Comparison of ENCODE assay signal across 9 cellular contexts in genomic region chr2:235594041-235594440, GRCh38.
DNase-seq lines count a peak whose midpoint lies in the region; ATAC-seq lines count a peak whose summit lies in the region.
"Had no signal": no experiment of that assay in that cellular context is flagged by ENCODE, and none has a peak within 500 bp of the region (broad histone marks: within the 10 kb centered on the region; RNA-seq: fewer than 3 reads in every experiment).

No MANE protein-coding gene starts in this region.

- intact Hi-C loops in CD4-positive, alpha-beta memory T cell (cut with micrococcal nuclease) = no loop called here
- intact Hi-C loops in left colon (cut with DNase I, micrococcal nuclease) = loop anchor here in 1 of 2 donors (10.0 kb wide), 1 partner anchor 459 kb away; no protein-coding TSS in a partner anchor

- H3K27me3 Mint-ChIP-seq in CD4-positive, alpha-beta memory T cell = peaks cover 3% of the 10 kb centered on the region in 2 donors
- peaks cover 8% of the 10 kb centered on the region for H3K27me3 Mint-ChIP-seq in activated naive CD8-positive, alpha-beta T cell treated with anti-CD3 and anti-CD28 coated beads for 36 hours

- peaks cover 0 to 1% (median 0%) of the 10 kb centered on the region in 4 donors for H3K4me1 Mint-ChIP-seq in CD4-positive, alpha-beta memory T cell
- H3K4me1 Mint-ChIP-seq in activated naive CD8-positive, alpha-beta T cell treated with anti-CD3 and anti-CD28 coated beads for 36 hours = no peaks in the 10 kb centered on the region

- no peak overlapping the region for H3K4me3 ChIP-seq in CD4-positive, alpha-beta memory T cell (ENCODE audit: low read length in 2 of 2)
- H3K4me3 ChIP-seq: HAP-1 had no signal

- no peaks in the 10 kb centered on the region for H3K36me3 ChIP-seq in CD4-positive, alpha-beta memory T cell (ENCODE audit: insufficient read depth, low read length)
- H3K36me3 ChIP-seq: HAP-1 had no signal

- no peaks in the 10 kb centered on the region for H3K4me1 ChIP-seq in CD4-positive, alpha-beta memory T cell (ENCODE audit: insufficient read depth, low read length)
- H3K4me1 ChIP-seq: HAP-1 had no signal

- H3K9me3 Mint-ChIP-seq in CD4-positive, alpha-beta memory T cell = peaks cover 0 to 2% (median 0%) of the 10 kb centered on the region in 8 donors
- H3K9me3 Mint-ChIP-seq in activated naive CD8-positive, alpha-beta T cell treated with anti-CD3 and anti-CD28 coated beads for 36 hours = no peaks in the 10 kb centered on the region

- H3K27ac Mint-ChIP-seq in CD4-positive, alpha-beta memory T cell = no peak overlapping the region
- no peak overlapping the region for H3K27ac Mint-ChIP-seq in activated naive CD8-positive, alpha-beta T cell treated with anti-CD3 and anti-CD28 coated beads for 36 hours

- CTCF ChIA-PET in CD4-positive, alpha-beta memory T cell (lab: Charles Lee; ENCODE audit: partially characterized antibody) = interaction anchor here (0.7 to 5.6 kb wide), 10 partner anchors 9 to 1592 kb away, joined by 3 to 59 read pairs (median 3); no protein-coding TSS in a partner anchor

- no peaks in the 10 kb centered on the region for H3K9me3 ChIP-seq in CD4-positive, alpha-beta memory T cell (ENCODE audit: control insufficient read depth in 1 of 2, low read length in 2 of 2)
- H3K9me3 ChIP-seq: HAP-1 had no signal

- DNase-seq in CD4-positive, alpha-beta memory T cell = peak in 4 of 5 donors; percentile 6 to 28 (median 22)
- DNase-seq in HuH-7 (ENCODE audit: low spot score) (peak; percentile 46), NCI-H82 (lab: John Stamatoyannopoulos, UW) (peak; percentile 85), left colon (no peak)
- DNase-seq in central memory CD4-positive, alpha-beta T cell = peak; percentile 8
- DNase-seq in activated CD4-positive, alpha-beta T cell treated with anti-CD3 and anti-CD28 coated beads, Interleukin-2, amount 50 U/mL, for 4 hours = no peak
- no peak for DNase-seq in activated naive CD8-positive, alpha-beta T cell treated with anti-CD3 and anti-CD28 coated beads for 36 hours

- POLR2A ChIA-PET in CD4-positive, alpha-beta memory T cell (lab: Charles Lee; ENCODE audit: partially characterized antibody) = no interaction called here

- ATAC-seq in left colon (peak; percentile 80), HG03520 (IDR thresholded peaks at IDR 0.05; ENCODE audit: unreplicated experiment) (no peak)

- H3K36me3 Mint-ChIP-seq in CD4-positive, alpha-beta memory T cell = no peaks in the 10 kb centered on the region
- H3K36me3 Mint-ChIP-seq in activated naive CD8-positive, alpha-beta T cell treated with anti-CD3 and anti-CD28 coated beads for 36 hours = no peaks in the 10 kb centered on the region

- H3K4me3 Mint-ChIP-seq in CD4-positive, alpha-beta memory T cell = no peak overlapping the region
- no peak overlapping the region for H3K4me3 Mint-ChIP-seq in activated naive CD8-positive, alpha-beta T cell treated with anti-CD3 and anti-CD28 coated beads for 36 hours

- H3K27ac ChIP-seq in CD4-positive, alpha-beta memory T cell (ENCODE audit: low read depth, low read length) = no peak overlapping the region

- no peaks in the 10 kb centered on the region for H3K27me3 ChIP-seq in CD4-positive, alpha-beta memory T cell (ENCODE audit: insufficient read depth, low read length)

Comparison
In these comparisons a context has a peak if more than half of its experiments do, and no peak if none do; other contexts are left out.
1. DNase-seq: peak in CD4-positive, alpha-beta memory T cell (4 of 5), HuH-7 (single experiment), NCI-H82 (single experiment) and central memory CD4-positive, alpha-beta T cell (single experiment); none in left colon (0 of 2), activated CD4-positive, alpha-beta T cell treated with anti-CD3 and anti-CD28 coated beads, Interleukin-2, amount 50 U/mL, for 4 hours (0 of 2) and activated naive CD8-positive, alpha-beta T cell treated with anti-CD3 and anti-CD28 coated beads for 36 hours (single experiment).